ENCODE assay signal across 9 cellular contexts in genomic region chr2:210224660-210225460, GRCh38. TPM values are rescaled to one million over a fixed set of nuclear protein-coding genes. Genes with fewer than 3 reads are reported as not detected.
A peak's percentile ranks its signal among the peaks of the same experiment; 100 is the strongest.
DNase-seq lines count a peak whose midpoint lies in the region; ATAC-seq and TF ChIP-seq lines count a peak whose summit lies in the region.
"Had no signal": no experiment of that assay in that cellular context is flagged by ENCODE, and none has a peak within 500 bp of the region (broad histone marks: within the 10 kb centered on the region; RNA-seq: fewer than 3 reads in every experiment).

ACADL (minus strand) TSS chr2:210225447; CDS start chr2:210225263, 184 bp downstream.

- H3K36me3 ChIP-seq in Peyer's patch (no peaks in the 10 kb centered on the region), ectodermal cell (ENCODE audit: control insufficient read depth, insufficient read depth, low read length) (no peaks in the 10 kb centered on the region), lung (ENCODE audit: control insufficient read depth in 2 of 2, insufficient read depth in 2 of 2, low read length in 2 of 2) (no peaks in the 10 kb centered on the region), thyroid gland (no peaks in the 10 kb centered on the region)

- H3K27me3 ChIP-seq in Peyer's patch (peaks cover 0 to 5% of the 10 kb centered on the region in 2 donors), ectodermal cell (ENCODE audit: control insufficient read depth, insufficient read depth, low read length, poor library complexity, severe bottlenecking) (peaks cover 43% of the 10 kb centered on the region), lung (ENCODE audit: control insufficient read depth, insufficient read depth) (no peaks in the 10 kb centered on the region), thyroid gland (no peaks in the 10 kb centered on the region)

- H3K4me1 ChIP-seq in Peyer's patch (no peaks in the 10 kb centered on the region), ectodermal cell (ENCODE audit: control insufficient read depth, insufficient read depth, low read length) (no peaks in the 10 kb centered on the region), lung (ENCODE audit: control insufficient read depth in 2 of 2, insufficient read depth in 2 of 2, low read length in 2 of 2) (peaks cover 0 to 5% of the 10 kb centered on the region in 2 donors), thyroid gland (peaks cover 15 to 35% of the 10 kb centered on the region in 2 donors)

- TF ChIP-seq CTCF in Peyer's patch (IDR thresholded peaks at IDR 0.05) (no peak), lung (IDR thresholded peaks at IDR 0.05; ENCODE audit: control extremely low read depth, extremely low read depth) (no peak), thyroid gland (IDR thresholded peaks at IDR 0.05) (peak in 1 of 6 experiments; percentile 29)

- no peak within 1 kb of the TSS for H3K27ac ChIP-seq in Peyer's patch
- H3K27ac ChIP-seq in ectodermal cell (ENCODE audit: insufficient read depth, low read depth, low read length, poor library complexity, severe bottlenecking) = no peak within 1 kb of the TSS
- H3K27ac ChIP-seq in lung (ENCODE audit: low read depth in 1 of 2, low read length in 1 of 2) = peak within 1 kb of the TSS in 1 of 2 donors; percentile 92
- H3K27ac ChIP-seq in thyroid gland = peak within 1 kb of the TSS; percentile 90 to 95 (median 92)

- H3K4me3 ChIP-seq in Peyer's patch (peak within 1 kb of the TSS; percentile 15 to 60 (median 38)), ectodermal cell (ENCODE audit: insufficient read depth, low read depth, low read length) (peak within 1 kb of the TSS; percentile 51), lung (peak within 1 kb of the TSS; percentile 63), thyroid gland (replicated peaks in 1 of 3) (peak within 1 kb of the TSS; percentile 29 to 67 (median 35))

- H3K9me3 ChIP-seq in Peyer's patch (no peaks in the 10 kb centered on the region), ectodermal cell (ENCODE audit: control insufficient read depth, low read length) (no peaks in the 10 kb centered on the region), lung (ENCODE audit: control insufficient read depth in 2 of 2, insufficient read depth in 1 of 2, low read length in 1 of 2) (no peaks in the 10 kb centered on the region), thyroid gland (no peaks in the 10 kb centered on the region)

- TF ChIP-seq POLR2A in Peyer's patch (IDR thresholded peaks at IDR 0.05) (no peak), thyroid gland (IDR thresholded peaks at IDR 0.05) (peak; percentile 37 to 92)

- ATAC-seq in GM18907 (IDR thresholded peaks at IDR 0.05; ENCODE audit: unreplicated experiment) (peak; percentile 84), lung (ENCODE audit: insufficient read depth, low FRiP score) (peak; percentile 76), HG03135 (IDR thresholded peaks at IDR 0.05; ENCODE audit: unreplicated experiment) (no peak), HG02970 (IDR thresholded peaks at IDR 0.05; ENCODE audit: low FRiP score, unreplicated experiment) (no peak)

- peak; percentile 73 for DNase-seq in AG08396 (ENCODE audit: low spot score)
- DNase-seq in Peyer's patch = peak in 2 of 3 donors; percentile 62 to 72
- DNase-seq in lung (ENCODE audit: low spot score) = peak; percentile 72
- peak; percentile 85 to 87 for DNase-seq in thyroid gland

- WGBS in ectodermal cell, 2 experiments = 4% methylated on average over 85 of the region's 85 CpGs
- 2% methylated on average over 85 of the region's 85 CpGs for WGBS in lung, 2 donors
- 5% methylated on average over 21 to 31 of the region's 85 CpGs for WGBS in thyroid gland, 2 donors

- intact Hi-C loops in thyroid gland (cut with DNase I) = no loop called here

RNA-seq across cellular contexts. Expression of gene ACADL, which starts in this region (rescaled TPM):
- total RNA-seq in Peyer's patch = 1 to 10 TPM in 1 of 4 donors, under 1 TPM in 1, not detected in 2; 0.54 to 2.5 TPM
- polyA plus RNA-seq in ectodermal cell (2013, experiment 1 of 4) = not detected
- 0.12 TPM for polyA plus RNA-seq in ectodermal cell (2013, experiment 2 of 4)
- 0.11 TPM for polyA plus RNA-seq in ectodermal cell (2013, experiment 3 of 4)
- polyA plus RNA-seq in ectodermal cell (2013, experiment 4 of 4) = 0.08 TPM
- 10 to 100 TPM; 27.6 to 34.8 TPM for total RNA-seq in lung
- polyA plus RNA-seq in lung = 10 to 100 TPM in 1 of 2 donors, 1 to 10 TPM in 1; 7.9 to 43.6 TPM
- 100 to 1,000 TPM in 2 of 4 donors, 10 to 100 TPM in 2; 72.7 to 133 (median 111) TPM for total RNA-seq in thyroid gland
- total RNA-seq: mononuclear cell had no signal

Comparison
In these comparisons a context has a peak if more than half of its experiments do, and no peak if none do; other contexts are left out.
1. RNA of gene ACADL (total RNA-seq): 72.7 to 133 TPM in thyroid gland and 27.6 to 34.8 TPM in lung; 0.54 to 2.5 TPM in Peyer's patch; every median in the first group is over 4 times any median in the second.
2. ATAC-seq: peak in GM18907 (single experiment) and lung (single experiment); none in HG03135 (single experiment) and HG02970 (single experiment).
3. H3K27ac ChIP-seq: peak in thyroid gland (3 of 3); none in Peyer's patch (0 of 4) and ectodermal cell (single experiment).
4. POLR2A ChIP-seq: peak in thyroid gland (2 of 2); none in Peyer's patch (0 of 2).
5. Peak in every context shown above with its lines, with median percentiles within 50 percentile points of each other: DNase-seq and H3K4me3 ChIP-seq.